ENCODE assay signal across 8 cellular contexts in the genomic region with DNA sequence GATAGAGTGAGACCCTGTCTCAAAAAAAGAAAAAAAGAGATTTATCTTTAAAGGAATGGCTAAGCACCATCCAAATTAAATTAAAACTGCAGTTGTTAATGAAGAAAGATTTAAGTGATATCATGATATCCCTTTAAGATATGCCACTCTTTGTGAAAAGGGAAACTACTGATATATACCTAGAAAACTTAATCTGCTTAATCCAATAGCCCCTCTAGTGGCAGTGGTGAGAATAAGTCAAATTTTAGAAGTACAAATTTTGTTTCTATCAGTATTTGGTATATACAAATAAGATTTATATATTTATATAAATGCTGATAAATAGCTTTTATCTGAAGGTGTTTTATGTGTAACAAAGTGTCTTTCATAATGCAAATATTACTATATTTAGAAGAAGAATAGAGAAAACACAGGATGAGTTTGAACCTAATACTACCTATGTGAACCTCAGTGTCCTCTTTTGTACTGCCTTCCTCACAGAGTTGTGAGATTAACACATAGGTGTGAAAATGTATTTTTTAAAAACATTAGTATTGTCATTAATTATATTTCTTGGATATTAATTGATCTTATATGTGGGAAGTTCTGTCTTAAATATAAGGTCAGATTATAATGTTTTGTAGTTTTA. TPM values are rescaled to one million over a fixed set of nuclear protein-coding genes. Genes with fewer than 3 reads are reported as not detected.
DNase-seq lines count a peak whose midpoint lies in the region; ATAC-seq, FAIRE-seq and TF ChIP-seq lines count a peak whose summit lies in the region.

No MANE protein-coding gene starts in this region.

- no peak for FAIRE-seq in D721Med (lab: Jason Lieb, UNC)

- H3K27me3 Mint-ChIP-seq in activated T-helper 1 cell treated with anti-CD3 and anti-CD28 coated beads, Interleukin-12 subunit alpha, Interleukin-12 subunit beta, Interleukin-2, Interleukin-4 antibody, amounts not matched to agents 30 ng/mL and 10 ng/mL and 1 ng/mL, durations not matched to agents 14 hours and 24 hours and 36 hours (ENCODE audit: insufficient read depth) = no peaks in the 10 kb centered on the region

- no peak overlapping the region for H3K4me3 Mint-ChIP-seq in activated T-helper 1 cell treated with anti-CD3 and anti-CD28 coated beads, Interleukin-12 subunit alpha, Interleukin-12 subunit beta, Interleukin-2, Interleukin-4 antibody, amounts not matched to agents 30 ng/mL and 10 ng/mL and 1 ng/mL, durations not matched to agents 14 hours and 24 hours and 36 hours

- H3K27ac ChIP-seq in KMS-11 = no peak overlapping the region

- TF ChIP-seq CTCF in D721Med (IDR thresholded peaks at IDR 0.05; ENCODE audit: insufficient read depth, missing control alignments) = peak; percentile 35
- peak; percentile 57; the same call in 1 of the 2 replicates for TF ChIP-seq CTCF in KMS-11 (conservative IDR thresholded peaks at IDR 0.05; ENCODE audit: low read depth, low read length)

- no peaks in the 10 kb centered on the region for H3K9me3 Mint-ChIP-seq in activated T-helper 1 cell treated with anti-CD3 and anti-CD28 coated beads, Interleukin-12 subunit alpha, Interleukin-12 subunit beta, Interleukin-2, Interleukin-4 antibody, amounts not matched to agents 30 ng/mL and 10 ng/mL and 1 ng/mL, durations not matched to agents 14 hours and 24 hours and 36 hours

- no peaks in the 10 kb centered on the region for H3K27me3 ChIP-seq in KMS-11 (ENCODE audit: insufficient read depth, low read depth)

- H3K36me3 ChIP-seq in KMS-11 (ENCODE audit: insufficient read depth) = no peaks in the 10 kb centered on the region

- H3K36me3 Mint-ChIP-seq in activated T-helper 1 cell treated with anti-CD3 and anti-CD28 coated beads, Interleukin-12 subunit alpha, Interleukin-12 subunit beta, Interleukin-2, Interleukin-4 antibody, amounts not matched to agents 30 ng/mL and 10 ng/mL and 1 ng/mL, durations not matched to agents 14 hours and 24 hours and 36 hours (ENCODE audit: low read depth) = peaks cover 4% of the 10 kb centered on the region

- no peak overlapping the region for H3K9ac ChIP-seq in KMS-11

- no peaks in the 10 kb centered on the region for H3K4me1 ChIP-seq in KMS-11 (ENCODE audit: low read depth, poor library complexity, severe bottlenecking)

- no peaks in the 10 kb centered on the region for H3K79me2 ChIP-seq in KMS-11 (ENCODE audit: insufficient read depth, low read depth)

- no peaks in the 10 kb centered on the region for H4K20me1 ChIP-seq in KMS-11 (ENCODE audit: insufficient read depth)

- no peak overlapping the region for H3K4me3 ChIP-seq in KMS-11 (IDR thresholded peaks at IDR 0.05; ENCODE audit: insufficient read depth, low read depth, low read length)

- peaks cover 12% of the 10 kb centered on the region for H3K4me1 Mint-ChIP-seq in activated T-helper 1 cell treated with anti-CD3 and anti-CD28 coated beads, Interleukin-12 subunit alpha, Interleukin-12 subunit beta, Interleukin-2, Interleukin-4 antibody, amounts not matched to agents 30 ng/mL and 10 ng/mL and 1 ng/mL, durations not matched to agents 14 hours and 24 hours and 36 hours (ENCODE audit: low read depth)

- intact Hi-C loops in activated T-helper 1 cell treated with anti-CD3 and anti-CD28 coated beads, Interleukin-12 subunit alpha, Interleukin-12 subunit beta, Interleukin-2, Interleukin-4 antibody, amounts not matched to agents 30 ng/mL and 10 ng/mL and 1 ng/mL, durations not matched to agents 14 hours and 24 hours and 36 hours (cut with micrococcal nuclease) = loop anchor here (5.0 to 10.0 kb wide), 3 partner anchors 133 to 526 kb away; no protein-coding TSS in a partner anchor

- no peak overlapping the region for H2AFZ ChIP-seq in KMS-11 (ENCODE audit: low read depth)

- no peak for DNase-seq in D721Med (ENCODE audit: insufficient read length, low spot score)
- DNase-seq in astrocyte of the hippocampus (ENCODE audit: low read depth, low spot score) = peak; percentile 13
- peak; percentile 3 to 43 for DNase-seq in lung microvascular endothelial cell (ENCODE audit: low read depth in 2 of 2)
- DNase-seq in activated T-helper 1 cell treated with anti-CD3 and anti-CD28 coated beads, Interleukin-12 subunit alpha, Interleukin-12 subunit beta, Interleukin-2, Interleukin-4 antibody, amounts not matched to agents 30 ng/mL and 10 ng/mL and 1 ng/mL, durations not matched to agents 14 hours and 24 hours and 36 hours (ENCODE audit: low spot score) = no peak
- DNase-seq in nucleus accumbens (lab: John Stamatoyannopoulos, UW) = no peak
- no peak for DNase-seq in activated CD4-positive, CD25-positive, alpha-beta regulatory T cell (lab: John Stamatoyannopoulos, UW)

- no peak overlapping the region for H3K4me2 ChIP-seq in KMS-11

- H3K27ac Mint-ChIP-seq in activated T-helper 1 cell treated with anti-CD3 and anti-CD28 coated beads, Interleukin-12 subunit alpha, Interleukin-12 subunit beta, Interleukin-2, Interleukin-4 antibody, amounts not matched to agents 30 ng/mL and 10 ng/mL and 1 ng/mL, durations not matched to agents 14 hours and 24 hours and 36 hours = no peak overlapping the region

- ATAC-seq in HG03520 (IDR thresholded peaks at IDR 0.05; ENCODE audit: unreplicated experiment) = no peak

RNA-seq across cellular contexts. Expression of a gene that starts 51.4 kb away (rescaled TPM):
- total RNA-seq in lung microvascular endothelial cell = not detected in 2 replicates
- total RNA-seq in activated T-helper 1 cell treated with anti-CD3 and anti-CD28 coated beads, Interleukin-12 subunit alpha, Interleukin-12 subunit beta, Interleukin-2, Interleukin-4 antibody, amounts not matched to agents 30 ng/mL and 10 ng/mL and 1 ng/mL, durations not matched to agents 14 hours and 24 hours and 36 hours = 0.32 and 0.34 TPM in 2 replicates

Comparison
In these comparisons a context has a peak if more than half of its experiments do, and no peak if none do; other contexts are left out.
1. DNase-seq: peak in astrocyte of the hippocampus (single experiment) and lung microvascular endothelial cell (2 of 2); none in D721Med (single experiment), activated T-helper 1 cell treated with anti-CD3 and anti-CD28 coated beads, Interleukin-12 subunit alpha, Interleukin-12 subunit beta, Interleukin-2, Interleukin-4 antibody, amounts not matched to agents 30 ng/mL and 10 ng/mL and 1 ng/mL, durations not matched to agents 14 hours and 24 hours and 36 hours (single experiment), nucleus accumbens (0 of 56) and activated CD4-positive, CD25-positive, alpha-beta regulatory T cell (0 of 4).